In the genomic region with DNA sequence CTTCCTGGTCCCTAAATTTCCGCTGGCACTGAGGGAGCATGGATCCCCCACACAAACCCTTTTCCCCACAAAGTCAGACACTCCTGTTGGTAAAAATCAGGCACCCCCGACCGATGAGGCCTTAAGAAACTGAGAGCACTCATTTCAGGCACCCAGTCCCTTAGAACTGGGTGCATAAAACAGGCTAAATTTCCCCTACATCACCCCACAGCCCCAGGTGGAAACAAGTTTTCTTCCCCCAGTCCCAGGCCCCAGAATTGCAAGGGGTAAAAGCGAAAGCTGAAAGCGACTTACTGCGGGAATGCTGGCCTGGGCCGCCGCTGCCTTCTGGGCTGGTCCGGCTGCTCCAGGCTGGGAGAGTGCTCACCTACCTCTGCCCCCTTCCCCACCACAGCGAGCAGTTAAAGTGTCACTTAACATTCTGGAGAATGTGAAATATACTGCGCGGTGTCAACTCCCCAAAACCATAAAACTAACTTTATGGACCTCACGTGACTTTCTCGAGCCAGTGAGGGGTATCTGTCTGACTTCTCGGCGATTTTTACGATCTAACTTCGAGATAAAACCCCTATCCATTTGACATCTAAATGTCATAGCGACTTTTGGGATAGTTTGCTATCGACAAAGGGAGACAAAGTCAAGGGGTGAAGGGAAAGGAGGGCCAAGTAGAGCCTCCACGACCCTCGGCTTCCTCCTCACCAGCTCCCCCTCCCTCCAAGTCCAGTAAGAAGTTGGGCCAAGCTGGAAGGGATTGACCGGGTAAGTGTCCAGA, we compare ENCODE assay signal across 13 cellular contexts. TPM values are rescaled to one million over a fixed set of nuclear protein-coding genes. Genes with fewer than 3 reads are reported as not detected.
DNase-seq lines count a peak whose midpoint lies in the region; ATAC-seq, FAIRE-seq and TF ChIP-seq lines count a peak whose summit lies in the region.
"Had no signal": no experiment of that assay in that cellular context is flagged by ENCODE, and none has a peak within 500 bp of the region (broad histone marks: within the 10 kb centered on the region; RNA-seq: fewer than 3 reads in every experiment).

A gene (minus strand): TSS at position 411 of the 772 bp plus-strand sequence. CDS start 37,767 bp downstream, outside the sequence.

- H3K9me3 ChIP-seq in colonic mucosa (no peaks in the 10 kb centered on the region), mucosa of stomach (ENCODE audit: control insufficient read depth, low read length) (no peaks in the 10 kb centered on the region)

- DNase-seq in H54 (ENCODE audit: insufficient read length, low spot score) (no peak), colonic mucosa (no peak), AML-193 (lab: John Stamatoyannopoulos, UW) (no peak)
- no peak for DNase-seq in activated naive CD4-positive, alpha-beta T cell (lab: John Stamatoyannopoulos, UW)
- DNase-seq in activated T-helper 2 cell treated with anti-CD3 and anti-CD28 coated beads, Interferon-gamma antibody, Interleukin-2, Interleukin-4, amounts not matched to agents 10 μg/mL and 5 μg/mL and 100 μg/mL, durations not matched to agents 14 hours and 24 hours and 36 hours (ENCODE audit: low spot score), result no peak
- DNase-seq: activated naive CD4-positive, alpha-beta T cell treated with Interleukin-2 at 50 U/mL for 16 hours; CD4-positive, CD25-positive, alpha-beta regulatory T cell; NCI-H510A treated with DMSO at 0.1 percent for 48 hours; stimulated activated CD4-positive, alpha-beta T cell treated with anti-CD3 and anti-CD28 coated beads, Interleukin-4, amount 100 ng/mL, for 4 hours had no signal

- H3K9ac ChIP-seq in colonic mucosa (ENCODE audit: low read depth in 2 of 2, low read length in 2 of 2) (peak within 1 kb of the TSS; percentile 67 to 80), mucosa of stomach (ENCODE audit: low read length) (peak within 1 kb of the TSS; percentile 54)

- H3K36me3 ChIP-seq in colonic mucosa, result peaks cover 4% of the 10 kb centered on the region
- H3K36me3 ChIP-seq in mucosa of stomach (ENCODE audit: control insufficient read depth, insufficient read depth, low read length), result no peaks in the 10 kb centered on the region

- H3K36me3 Mint-ChIP-seq in activated T-helper 2 cell treated with anti-CD3 and anti-CD28 coated beads, Interferon-gamma antibody, Interleukin-2, Interleukin-4, amounts not matched to agents 10 μg/mL and 5 μg/mL and 100 μg/mL, durations not matched to agents 14 hours and 24 hours and 36 hours (ENCODE audit: low read depth), result no peaks in the 10 kb centered on the region
- H3K36me3 Mint-ChIP-seq: CD4-positive, CD25-positive, alpha-beta regulatory T cell had no signal

- H3K4me1 Mint-ChIP-seq in activated T-helper 2 cell treated with anti-CD3 and anti-CD28 coated beads, Interferon-gamma antibody, Interleukin-2, Interleukin-4, amounts not matched to agents 10 μg/mL and 5 μg/mL and 100 μg/mL, durations not matched to agents 14 hours and 24 hours and 36 hours (ENCODE audit: low read depth), result peaks cover 43% of the 10 kb centered on the region

- H3K9me3 Mint-ChIP-seq in activated T-helper 2 cell treated with anti-CD3 and anti-CD28 coated beads, Interferon-gamma antibody, Interleukin-2, Interleukin-4, amounts not matched to agents 10 μg/mL and 5 μg/mL and 100 μg/mL, durations not matched to agents 14 hours and 24 hours and 36 hours, result no peaks in the 10 kb centered on the region
- H3K9me3 Mint-ChIP-seq: CD4-positive, CD25-positive, alpha-beta regulatory T cell had no signal

- intact Hi-C loops in colonic mucosa (cut with DNase I), result no loop called here
- intact Hi-C loops in activated T-helper 2 cell treated with anti-CD3 and anti-CD28 coated beads, Interferon-gamma antibody, Interleukin-2, Interleukin-4, amounts not matched to agents 10 μg/mL and 5 μg/mL and 100 μg/mL, durations not matched to agents 14 hours and 24 hours and 36 hours (cut with micrococcal nuclease), result no loop called here

- no peak within 1 kb of the TSS for H3K27ac Mint-ChIP-seq in activated T-helper 2 cell treated with anti-CD3 and anti-CD28 coated beads, Interferon-gamma antibody, Interleukin-2, Interleukin-4, amounts not matched to agents 10 μg/mL and 5 μg/mL and 100 μg/mL, durations not matched to agents 14 hours and 24 hours and 36 hours
- H3K27ac Mint-ChIP-seq: CD4-positive, CD25-positive, alpha-beta regulatory T cell had no signal

- TF ChIP-seq CTCF in 22Rv1 (IDR thresholded peaks at IDR 0.05), result no peak
- TF ChIP-seq CTCF in colonic mucosa (IDR thresholded peaks at IDR 0.05), result no peak

- H3K4me3 Mint-ChIP-seq in activated T-helper 2 cell treated with anti-CD3 and anti-CD28 coated beads, Interferon-gamma antibody, Interleukin-2, Interleukin-4, amounts not matched to agents 10 μg/mL and 5 μg/mL and 100 μg/mL, durations not matched to agents 14 hours and 24 hours and 36 hours (ENCODE audit: low read depth), result no peak within 1 kb of the TSS

- H3K27me3 Mint-ChIP-seq in activated T-helper 2 cell treated with anti-CD3 and anti-CD28 coated beads, Interferon-gamma antibody, Interleukin-2, Interleukin-4, amounts not matched to agents 10 μg/mL and 5 μg/mL and 100 μg/mL, durations not matched to agents 14 hours and 24 hours and 36 hours (ENCODE audit: low read depth), result peaks cover 79% of the 10 kb centered on the region

- TF ChIP-seq POLR2A in H54 (IDR thresholded peaks at IDR 0.05; ENCODE audit: low read depth, low read length), result peak; percentile 76

- FAIRE-seq in H54 (lab: Jason Lieb, UNC), result no peak
- FAIRE-seq: GM18507 had no signal

- H3K27ac ChIP-seq in 22Rv1 (0 out of 2 replicates have a peak within 1 kb of the TSS, but pooled peaks have one; percentile 35), colonic mucosa (peak within 1 kb of the TSS; percentile 88)

- H3K27me3 ChIP-seq in colonic mucosa, result no peaks in the 10 kb centered on the region
- H3K27me3 ChIP-seq in mucosa of stomach (ENCODE audit: control insufficient read depth, insufficient read depth, low read length), result peaks cover 95% of the 10 kb centered on the region

- ATAC-seq in HG03139 (IDR thresholded peaks at IDR 0.05; ENCODE audit: unreplicated experiment), result no peak

- H3K4me3 ChIP-seq in colonic mucosa (peak within 1 kb of the TSS; percentile 5), mucosa of stomach (ENCODE audit: low read length) (no peak within 1 kb of the TSS)

- H3K4me1 ChIP-seq in colonic mucosa (peaks cover 8% of the 10 kb centered on the region), mucosa of stomach (ENCODE audit: control insufficient read depth, insufficient read depth, low read length) (peaks cover 12% of the 10 kb centered on the region)

RNA-seq across cellular contexts. Expression of the gene that starts here (rescaled TPM):
- total RNA-seq in colonic mucosa, result 10 to 100 TPM; 17.4 to 31.8 TPM
- 3.8 and 4.6 TPM in 2 replicates for total RNA-seq in activated T-helper 2 cell treated with anti-CD3 and anti-CD28 coated beads, Interferon-gamma antibody, Interleukin-2, Interleukin-4, amounts not matched to agents 10 μg/mL and 5 μg/mL and 100 μg/mL, durations not matched to agents 14 hours and 24 hours and 36 hours
